ENCODE assay signal across 1 cellular context in the genomic region with DNA sequence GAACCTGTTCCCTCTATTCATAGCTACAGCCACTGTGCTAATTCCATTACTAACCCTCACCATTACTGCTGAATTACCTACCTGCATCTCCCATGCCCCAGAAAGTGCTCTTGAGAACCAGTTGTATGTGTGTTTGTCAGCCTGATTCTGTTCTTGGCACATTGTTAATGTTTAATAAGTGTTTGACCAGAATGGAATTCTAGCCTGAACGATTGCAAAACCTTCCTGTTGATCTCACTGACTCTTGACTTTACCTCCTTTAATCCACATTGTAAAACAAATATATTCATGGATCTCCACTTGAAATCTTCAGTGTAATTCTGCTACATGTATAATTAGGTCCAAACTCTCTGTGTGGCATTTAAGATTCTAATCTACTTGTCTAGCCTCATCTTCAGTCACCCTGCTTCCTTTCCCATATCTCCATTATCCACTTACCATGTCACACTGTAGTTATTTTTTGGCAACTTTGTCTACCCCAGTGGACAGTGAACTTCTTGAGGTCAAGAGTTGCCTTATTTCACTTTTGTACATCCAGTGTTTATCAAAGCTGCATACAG.
A peak's percentile ranks its signal among the peaks of the same experiment; 100 is the strongest.
TF ChIP-seq lines count a peak whose summit lies in the region.

No MANE protein-coding gene starts in this region.

TF ChIP-seq in HepG2, 621 proteins besides CTCF, POLR2A, EP300 and RAD21 (continued from another document and continues in another):
- TF ChIP-seq ZNF574 (CRISPR knock-in tag; IDR thresholded peaks at IDR 0.05): 0 out of 2 replicates have a peak, but pooled peaks have one; percentile 17
- TF ChIP-seq, protein P1, sequence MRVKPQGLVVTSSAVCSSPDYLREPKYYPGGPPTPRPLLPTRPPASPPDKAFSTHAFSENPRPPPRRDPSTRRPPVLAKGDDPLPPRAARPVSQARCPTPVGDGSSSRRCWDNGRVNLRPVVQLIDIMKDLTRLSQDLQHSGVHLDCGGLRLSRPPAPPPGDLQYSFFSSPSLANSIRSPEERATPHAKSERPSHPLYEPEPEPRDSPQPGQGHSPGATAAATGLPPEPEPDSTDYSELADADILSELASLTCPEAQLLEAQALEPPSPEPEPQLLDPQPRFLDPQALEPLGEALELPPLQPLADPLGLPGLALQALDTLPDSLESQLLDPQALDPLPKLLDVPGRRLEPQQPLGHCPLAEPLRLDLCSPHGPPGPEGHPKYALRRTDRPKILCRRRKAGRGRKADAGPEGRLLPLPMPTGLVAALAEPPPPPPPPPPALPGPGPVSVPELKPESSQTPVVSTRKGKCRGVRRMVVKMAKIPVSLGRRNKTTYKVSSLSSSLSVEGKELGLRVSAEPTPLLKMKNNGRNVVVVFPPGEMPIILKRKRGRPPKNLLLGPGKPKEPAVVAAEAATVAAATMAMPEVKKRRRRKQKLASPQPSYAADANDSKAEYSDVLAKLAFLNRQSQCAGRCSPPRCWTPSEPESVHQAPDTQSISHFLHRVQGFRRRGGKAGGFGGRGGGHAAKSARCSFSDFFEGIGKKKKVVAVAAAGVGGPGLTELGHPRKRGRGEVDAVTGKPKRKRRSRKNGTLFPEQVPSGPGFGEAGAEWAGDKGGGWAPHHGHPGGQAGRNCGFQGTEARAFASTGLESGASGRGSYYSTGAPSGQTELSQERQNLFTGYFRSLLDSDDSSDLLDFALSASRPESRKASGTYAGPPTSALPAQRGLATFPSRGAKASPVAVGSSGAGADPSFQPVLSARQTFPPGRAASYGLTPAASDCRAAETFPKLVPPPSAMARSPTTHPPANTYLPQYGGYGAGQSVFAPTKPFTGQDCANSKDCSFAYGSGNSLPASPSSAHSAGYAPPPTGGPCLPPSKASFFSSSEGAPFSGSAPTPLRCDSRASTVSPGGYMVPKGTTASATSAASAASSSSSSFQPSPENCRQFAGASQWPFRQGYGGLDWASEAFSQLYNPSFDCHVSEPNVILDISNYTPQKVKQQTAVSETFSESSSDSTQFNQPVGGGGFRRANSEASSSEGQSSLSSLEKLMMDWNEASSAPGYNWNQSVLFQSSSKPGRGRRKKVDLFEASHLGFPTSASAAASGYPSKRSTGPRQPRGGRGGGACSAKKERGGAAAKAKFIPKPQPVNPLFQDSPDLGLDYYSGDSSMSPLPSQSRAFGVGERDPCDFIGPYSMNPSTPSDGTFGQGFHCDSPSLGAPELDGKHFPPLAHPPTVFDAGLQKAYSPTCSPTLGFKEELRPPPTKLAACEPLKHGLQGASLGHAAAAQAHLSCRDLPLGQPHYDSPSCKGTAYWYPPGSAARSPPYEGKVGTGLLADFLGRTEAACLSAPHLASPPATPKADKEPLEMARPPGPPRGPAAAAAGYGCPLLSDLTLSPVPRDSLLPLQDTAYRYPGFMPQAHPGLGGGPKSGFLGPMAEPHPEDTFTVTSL (CRISPR knock-in tag; IDR thresholded peaks at IDR 0.05; ENCODE audit: borderline replicate concordance): peak; percentile 95
- TF ChIP-seq HOXA3 (CRISPR knock-in tag; IDR thresholded peaks at IDR 0.05): peak; percentile 35; the same call in 1 of the 2 replicates
- TF ChIP-seq, protein P2, sequence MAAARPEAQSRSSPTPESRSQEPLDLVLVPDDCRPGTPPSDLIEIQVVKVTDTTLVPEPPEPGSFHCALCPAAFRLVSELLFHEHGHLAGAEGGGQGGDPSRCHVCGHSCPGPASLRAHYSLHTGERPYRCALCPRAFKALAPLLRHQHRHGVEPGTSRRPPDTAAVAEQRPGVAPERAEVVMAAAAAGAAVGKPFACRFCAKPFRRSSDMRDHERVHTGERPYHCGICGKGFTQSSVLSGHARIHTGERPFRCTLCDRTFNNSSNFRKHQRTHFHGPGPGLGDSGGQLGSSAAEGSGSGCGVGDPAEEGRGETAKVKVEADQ (CRISPR knock-in tag; IDR thresholded peaks at IDR 0.05; ENCODE audit: borderline replicate concordance): no peak
- TF ChIP-seq TBL1XR1 (IDR thresholded peaks at IDR 0.05; ENCODE audit: borderline replicate concordance, low read length, partially characterized antibody): no peak
- no peak for TF ChIP-seq ZNF709 (CRISPR knock-in tag; IDR thresholded peaks at IDR 0.05)
- TF ChIP-seq, protein P3, sequence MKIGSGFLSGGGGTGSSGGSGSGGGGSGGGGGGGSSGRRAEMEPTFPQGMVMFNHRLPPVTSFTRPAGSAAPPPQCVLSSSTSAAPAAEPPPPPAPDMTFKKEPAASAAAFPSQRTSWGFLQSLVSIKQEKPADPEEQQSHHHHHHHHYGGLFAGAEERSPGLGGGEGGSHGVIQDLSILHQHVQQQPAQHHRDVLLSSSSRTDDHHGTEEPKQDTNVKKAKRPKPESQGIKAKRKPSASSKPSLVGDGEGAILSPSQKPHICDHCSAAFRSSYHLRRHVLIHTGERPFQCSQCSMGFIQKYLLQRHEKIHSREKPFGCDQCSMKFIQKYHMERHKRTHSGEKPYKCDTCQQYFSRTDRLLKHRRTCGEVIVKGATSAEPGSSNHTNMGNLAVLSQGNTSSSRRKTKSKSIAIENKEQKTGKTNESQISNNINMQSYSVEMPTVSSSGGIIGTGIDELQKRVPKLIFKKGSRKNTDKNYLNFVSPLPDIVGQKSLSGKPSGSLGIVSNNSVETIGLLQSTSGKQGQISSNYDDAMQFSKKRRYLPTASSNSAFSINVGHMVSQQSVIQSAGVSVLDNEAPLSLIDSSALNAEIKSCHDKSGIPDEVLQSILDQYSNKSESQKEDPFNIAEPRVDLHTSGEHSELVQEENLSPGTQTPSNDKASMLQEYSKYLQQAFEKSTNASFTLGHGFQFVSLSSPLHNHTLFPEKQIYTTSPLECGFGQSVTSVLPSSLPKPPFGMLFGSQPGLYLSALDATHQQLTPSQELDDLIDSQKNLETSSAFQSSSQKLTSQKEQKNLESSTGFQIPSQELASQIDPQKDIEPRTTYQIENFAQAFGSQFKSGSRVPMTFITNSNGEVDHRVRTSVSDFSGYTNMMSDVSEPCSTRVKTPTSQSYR (CRISPR knock-in tag; IDR thresholded peaks at IDR 0.05; ENCODE audit: borderline replicate concordance): no peak
- TF ChIP-seq BRD4 (CRISPR knock-in tag; IDR thresholded peaks at IDR 0.05): no peak
- TF ChIP-seq ZNF749 (CRISPR knock-in tag; IDR thresholded peaks at IDR 0.05; ENCODE audit: borderline replicate concordance): no peak; the same call in 1 of the 2 replicates
- TF ChIP-seq HOXD1 (CRISPR knock-in tag; IDR thresholded peaks at IDR 0.05): 0 out of 2 replicates have a peak, but pooled peaks have one; percentile 33
- TF ChIP-seq NRL (CRISPR knock-in tag; IDR thresholded peaks at IDR 0.05; ENCODE audit: borderline replicate concordance): no peak
- no peak for TF ChIP-seq KDM1A (CRISPR knock-in tag; IDR thresholded peaks at IDR 0.05)
- TF ChIP-seq MED1 (CRISPR knock-in tag; IDR thresholded peaks at IDR 0.05): peak; percentile 91
- TF ChIP-seq, protein P4, sequence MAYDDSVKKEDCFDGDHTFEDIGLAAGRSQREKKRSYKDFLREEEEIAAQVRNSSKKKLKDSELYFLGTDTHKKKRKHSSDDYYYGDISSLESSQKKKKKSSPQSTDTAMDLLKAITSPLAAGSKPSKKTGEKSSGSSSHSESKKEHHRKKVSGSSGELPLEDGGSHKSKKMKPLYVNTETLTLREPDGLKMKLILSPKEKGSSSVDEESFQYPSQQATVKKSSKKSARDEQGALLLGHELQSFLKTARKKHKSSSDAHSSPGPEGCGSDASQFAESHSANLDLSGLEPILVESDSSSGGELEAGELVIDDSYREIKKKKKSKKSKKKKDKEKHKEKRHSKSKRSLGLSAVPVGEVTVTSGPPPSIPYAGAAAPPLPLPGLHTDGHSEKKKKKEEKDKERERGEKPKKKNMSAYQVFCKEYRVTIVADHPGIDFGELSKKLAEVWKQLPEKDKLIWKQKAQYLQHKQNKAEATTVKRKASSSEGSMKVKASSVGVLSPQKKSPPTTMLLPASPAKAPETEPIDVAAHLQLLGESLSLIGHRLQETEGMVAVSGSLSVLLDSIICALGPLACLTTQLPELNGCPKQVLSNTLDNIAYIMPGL (CRISPR knock-in tag; IDR thresholded peaks at IDR 0.05; ENCODE audit: borderline replicate concordance in 1 of 2, low read depth in 1 of 2): peak in 1 of 2 experiments; percentile 43; a peak in 1 of 4 replicates
- TF ChIP-seq FOXO4 (CRISPR knock-in tag; conservative IDR thresholded peaks at IDR 0.05): no peak
- TF ChIP-seq, protein P5, sequence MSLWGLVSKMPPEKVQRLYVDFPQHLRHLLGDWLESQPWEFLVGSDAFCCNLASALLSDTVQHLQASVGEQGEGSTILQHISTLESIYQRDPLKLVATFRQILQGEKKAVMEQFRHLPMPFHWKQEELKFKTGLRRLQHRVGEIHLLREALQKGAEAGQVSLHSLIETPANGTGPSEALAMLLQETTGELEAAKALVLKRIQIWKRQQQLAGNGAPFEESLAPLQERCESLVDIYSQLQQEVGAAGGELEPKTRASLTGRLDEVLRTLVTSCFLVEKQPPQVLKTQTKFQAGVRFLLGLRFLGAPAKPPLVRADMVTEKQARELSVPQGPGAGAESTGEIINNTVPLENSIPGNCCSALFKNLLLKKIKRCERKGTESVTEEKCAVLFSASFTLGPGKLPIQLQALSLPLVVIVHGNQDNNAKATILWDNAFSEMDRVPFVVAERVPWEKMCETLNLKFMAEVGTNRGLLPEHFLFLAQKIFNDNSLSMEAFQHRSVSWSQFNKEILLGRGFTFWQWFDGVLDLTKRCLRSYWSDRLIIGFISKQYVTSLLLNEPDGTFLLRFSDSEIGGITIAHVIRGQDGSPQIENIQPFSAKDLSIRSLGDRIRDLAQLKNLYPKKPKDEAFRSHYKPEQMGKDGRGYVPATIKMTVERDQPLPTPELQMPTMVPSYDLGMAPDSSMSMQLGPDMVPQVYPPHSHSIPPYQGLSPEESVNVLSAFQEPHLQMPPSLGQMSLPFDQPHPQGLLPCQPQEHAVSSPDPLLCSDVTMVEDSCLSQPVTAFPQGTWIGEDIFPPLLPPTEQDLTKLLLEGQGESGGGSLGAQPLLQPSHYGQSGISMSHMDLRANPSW (CRISPR knock-in tag; IDR thresholded peaks at IDR 0.05; ENCODE audit: borderline replicate concordance): peak; percentile 69; the same call in 1 of the 2 replicates
- no peak for TF ChIP-seq PREB (CRISPR knock-in tag; IDR thresholded peaks at IDR 0.05)
- peak; percentile 68; the same call in 1 of the 2 replicates for TF ChIP-seq NFIC (IDR thresholded peaks at IDR 0.05; ENCODE audit: low read length)
- TF ChIP-seq SCMH1 (CRISPR knock-in tag; IDR thresholded peaks at IDR 0.05; ENCODE audit: borderline replicate concordance): no peak
- no peak for TF ChIP-seq GZF1 (CRISPR knock-in tag; IDR thresholded peaks at IDR 0.05)
- peak; percentile 68 for TF ChIP-seq PPARG (CRISPR knock-in tag; conservative IDR thresholded peaks at IDR 0.05)
- TF ChIP-seq RBAK (CRISPR knock-in tag; IDR thresholded peaks at IDR 0.05): no peak
- TF ChIP-seq ARNT (IDR thresholded peaks at IDR 0.05): no peak
